ENCODE assay signal across 30 cellular contexts in the genomic region with DNA sequence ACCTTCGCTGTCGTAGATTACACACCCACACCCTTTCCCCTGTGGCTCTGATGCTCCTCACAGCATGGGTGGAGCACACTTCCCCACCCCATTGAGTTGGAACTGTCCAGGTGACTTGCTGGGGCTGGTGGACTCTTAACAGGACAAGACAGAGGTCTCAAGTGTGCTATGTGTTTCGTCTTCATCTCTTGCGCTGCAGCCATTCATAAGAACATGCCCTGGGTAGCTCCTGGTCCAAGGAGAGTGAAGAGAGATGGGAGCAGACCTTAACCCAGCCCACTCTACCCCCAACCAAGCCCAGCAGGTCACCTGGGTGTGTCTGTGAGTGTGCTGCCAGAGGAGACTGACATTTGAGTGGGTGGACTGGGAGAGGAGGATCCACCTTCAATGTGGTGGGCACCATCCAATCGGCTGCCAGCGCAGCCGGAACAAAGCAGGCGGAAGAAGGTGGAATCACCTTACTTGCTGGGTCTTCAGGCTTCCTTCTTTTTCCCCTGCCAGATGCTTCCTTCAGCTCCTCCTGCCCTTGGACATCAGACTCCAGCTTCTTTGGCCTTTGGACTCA.
"Had no signal": no experiment of that assay in that cellular context is flagged by ENCODE, and none has a peak within 500 bp of the region (broad histone marks: within the 10 kb centered on the region; RNA-seq: fewer than 3 reads in every experiment).

No MANE protein-coding gene starts in this region.

- DNase-seq: colonic mucosa; effector CD8-positive, alpha-beta T cell; esophagus squamous epithelium; foreskin melanocyte; glutamatergic neuron; heart right ventricle; hippocampal formation; left cardiac atrium; left lung; mesenchymal stem cell; mucosa of descending colon; naive B cell; right cardiac atrium; sigmoid colon; stimulated activated CD4-positive, alpha-beta T cell treated with anti-CD3 and anti-CD28 coated beads, Interleukin-2, amount 100 ng/mL, for 24 hours; stimulated activated CD4-positive, alpha-beta T cell treated with anti-CD3 and anti-CD28 coated beads, Interleukin-4, amount 100 ng/mL, for 24 hours; stimulated activated naive CD8-positive, alpha-beta T cell treated with anti-CD3 and anti-CD28 coated beads, Interleukin-15, Interleukin-2, amounts not matched to agents 100 U/mL and 50 U/mL, for 24 hours; substantia nigra; testis; tibial artery; upper lobe of left lung; uterus had no signal

- H3K36me3 ChIP-seq: colonic mucosa, esophagus squamous epithelium, heart right ventricle, left lung, neural progenitor cell, prostate gland, sigmoid colon, tibial artery, upper lobe of left lung, uterus had no signal

- H3K27ac ChIP-seq: colonic mucosa, esophagus squamous epithelium, heart right ventricle, left lung, neural progenitor cell, prostate gland, sigmoid colon, testis, tibial artery, upper lobe of left lung, uterus had no signal

- H3K27ac Mint-ChIP-seq: dendritic cell treated with granulocyte-macrophage colony-stimulating factor and Interleukin-4, amounts not matched to agents 40 ng/mL and 50 ng/mL, for 4 days; mesothelial cell of epicardium; nephron; neural progenitor cell; stimulated activated memory B cell treated with anti-CD40 and anti-IgM and Interleukin-4, amounts not matched to agents 10 μg/mL and 1 μg/mL and 100 μg/mL, for 72 hours had no signal

- H3K4me3 ChIP-seq: colonic mucosa, esophagus squamous epithelium, heart right ventricle, left lung, mucosa of descending colon, neural progenitor cell, prostate gland, sigmoid colon, testis, tibial artery, upper lobe of left lung, uterus had no signal

- FAIRE-seq: endothelial cell of umbilical vein, islet of Langerhans had no signal

- H3K27me3 ChIP-seq: colonic mucosa, neural progenitor cell, sigmoid colon, testis, tibial artery, upper lobe of left lung, uterus had no signal

- ATAC-seq: heart right ventricle; left cardiac atrium; left lung; mucosa of descending colon; right cardiac atrium; stimulated activated memory B cell treated with anti-CD40 and anti-IgM and Interleukin-4, amounts not matched to agents 10 μg/mL and 1 μg/mL and 100 μg/mL, for 72 hours; stimulated activated naive CD8-positive, alpha-beta T cell treated with anti-CD3 and anti-CD28 coated beads, Interleukin-15, Interleukin-2, amounts not matched to agents 100 U/mL and 50 U/mL, for 24 hours had no signal

- H3K36me3 Mint-ChIP-seq: neural progenitor cell had no signal

- H3K4me1 ChIP-seq: colonic mucosa, esophagus squamous epithelium, heart right ventricle, left lung, neural progenitor cell, prostate gland, sigmoid colon, testis, tibial artery, upper lobe of left lung, uterus had no signal

- H3K4me3 Mint-ChIP-seq: dendritic cell treated with granulocyte-macrophage colony-stimulating factor and Interleukin-4, amounts not matched to agents 40 ng/mL and 50 ng/mL, for 4 days; mesothelial cell of epicardium; nephron; neural progenitor cell; stimulated activated memory B cell treated with anti-CD40 and anti-IgM and Interleukin-4, amounts not matched to agents 10 μg/mL and 1 μg/mL and 100 μg/mL, for 72 hours had no signal

- H3K9me3 ChIP-seq: colonic mucosa, testis had no signal

- H3K4me1 Mint-ChIP-seq: mesothelial cell of epicardium, naive B cell, nephron, neural progenitor cell had no signal
